8 cellular contexts compared by ENCODE assay signal in the genomic region with DNA sequence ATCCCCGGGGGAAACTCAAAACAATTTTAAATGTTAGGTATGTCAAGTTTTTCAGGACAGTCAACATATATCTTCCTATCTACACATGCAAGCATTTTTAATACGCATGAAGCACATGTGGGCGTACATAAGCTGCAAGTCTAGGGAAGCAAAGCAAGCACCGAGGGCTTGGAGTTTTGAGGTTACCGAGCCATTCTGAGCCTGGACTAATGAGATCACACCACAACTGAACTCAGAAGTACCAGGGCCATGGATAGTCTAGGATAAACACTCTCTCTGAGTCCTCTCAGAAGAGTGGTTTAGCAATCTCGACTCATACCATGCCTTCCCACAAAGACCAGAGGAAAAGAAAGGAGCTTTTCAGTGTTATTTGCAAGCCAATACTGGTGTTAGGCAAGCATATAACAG.
DNase-seq lines count a peak whose midpoint lies in the region; ATAC-seq and TF ChIP-seq lines count a peak whose summit lies in the region.

No MANE protein-coding gene starts in this region.

- H3K4me3 Mint-ChIP-seq in activated naive CD4-positive, alpha-beta T cell treated with anti-CD3 and anti-CD28 coated beads for 36 hours = peak overlapping the region; percentile 7
- H3K4me3 Mint-ChIP-seq in stimulated activated effector memory CD8-positive, alpha-beta T cell treated with anti-CD3 and anti-CD28 coated beads, Interleukin-12 subunit alpha, Interleukin-12 subunit beta, amount 100 ng/mL, for 72 hours = peak overlapping the region; percentile 47

- peaks cover 9% of the 10 kb centered on the region for H3K36me3 Mint-ChIP-seq in activated naive CD4-positive, alpha-beta T cell treated with anti-CD3 and anti-CD28 coated beads for 36 hours (ENCODE audit: low read depth)
- peaks cover 15% of the 10 kb centered on the region for H3K36me3 Mint-ChIP-seq in stimulated activated effector memory CD8-positive, alpha-beta T cell treated with anti-CD3 and anti-CD28 coated beads, Interleukin-12 subunit alpha, Interleukin-12 subunit beta, amount 100 ng/mL, for 72 hours

- no peaks in the 10 kb centered on the region for H3K36me3 ChIP-seq in H7 (replicated peaks; ENCODE audit: control insufficient read depth, insufficient read depth, low read length)

- H3K4me3 ChIP-seq in fibroblast of the aortic adventitia (ENCODE audit: low read depth, low read length) (no peak overlapping the region), H7 (ENCODE audit: insufficient read depth, low read depth, low read length) (no peak overlapping the region)

- H3K27ac Mint-ChIP-seq in activated naive CD4-positive, alpha-beta T cell treated with anti-CD3 and anti-CD28 coated beads for 36 hours = peak overlapping the region; percentile 98
- H3K27ac Mint-ChIP-seq in stimulated activated effector memory CD8-positive, alpha-beta T cell treated with anti-CD3 and anti-CD28 coated beads, Interleukin-12 subunit alpha, Interleukin-12 subunit beta, amount 100 ng/mL, for 72 hours = peak overlapping the region; percentile 81

- CTCF ChIA-PET in activated naive CD4-positive, alpha-beta T cell treated with anti-CD3 and anti-CD28 coated beads for 36 hours (lab: Charles Lee) = interaction anchor here (1.0 to 2.0 kb wide), 8 partner anchors 8 to 170 kb away, joined by 3 to 12 read pairs (median 5); no protein-coding TSS in a partner anchor

- peaks cover 4% of the 10 kb centered on the region for H3K9me3 Mint-ChIP-seq in activated naive CD4-positive, alpha-beta T cell treated with anti-CD3 and anti-CD28 coated beads for 36 hours
- peaks cover 4% of the 10 kb centered on the region for H3K9me3 Mint-ChIP-seq in stimulated activated effector memory CD8-positive, alpha-beta T cell treated with anti-CD3 and anti-CD28 coated beads, Interleukin-12 subunit alpha, Interleukin-12 subunit beta, amount 100 ng/mL, for 72 hours

- DNase-seq in activated naive CD4-positive, alpha-beta T cell treated with anti-CD3 and anti-CD28 coated beads for 36 hours = peak; percentile 42
- DNase-seq in activated naive CD4-positive, alpha-beta T cell treated with Interleukin-2 at 50 U/mL for 16 hours = no peak
- peak; percentile 39 for DNase-seq in OCI-M1 (lab: John Stamatoyannopoulos, UW)
- DNase-seq in fibroblast of the aortic adventitia (ENCODE audit: low read depth) = peak; percentile 64
- no peak for DNase-seq in stimulated activated effector memory CD8-positive, alpha-beta T cell treated with anti-CD3 and anti-CD28 coated beads, Interleukin-12 subunit alpha, Interleukin-12 subunit beta, amount 100 ng/mL, for 72 hours (ENCODE audit: low spot score in 2 of 2)
- no peak for DNase-seq in NCI-H69 (lab: John Stamatoyannopoulos, UW)
- DNase-seq in NCI-H2081 treated with DMSO at 0.1 percent for 48 hours (lab: John Stamatoyannopoulos, UW) = no peak
- no peak for DNase-seq in H7

- no peaks in the 10 kb centered on the region for H3K27me3 Mint-ChIP-seq in activated naive CD4-positive, alpha-beta T cell treated with anti-CD3 and anti-CD28 coated beads for 36 hours (ENCODE audit: low read depth)

- peaks cover 66% of the 10 kb centered on the region for H3K4me1 Mint-ChIP-seq in activated naive CD4-positive, alpha-beta T cell treated with anti-CD3 and anti-CD28 coated beads for 36 hours (ENCODE audit: low read depth)
- peaks cover 45% of the 10 kb centered on the region for H3K4me1 Mint-ChIP-seq in stimulated activated effector memory CD8-positive, alpha-beta T cell treated with anti-CD3 and anti-CD28 coated beads, Interleukin-12 subunit alpha, Interleukin-12 subunit beta, amount 100 ng/mL, for 72 hours

- no peaks in the 10 kb centered on the region for H3K27me3 ChIP-seq in H7 (ENCODE audit: control insufficient read depth, insufficient read depth, low read length)

- intact Hi-C loops in activated naive CD4-positive, alpha-beta T cell treated with anti-CD3 and anti-CD28 coated beads for 36 hours (cut with micrococcal nuclease) = loop anchor here (5.0 kb wide), 1 partner anchor 505 kb away; no protein-coding TSS in a partner anchor

- peak; percentile 80 for ATAC-seq in stimulated activated effector memory CD8-positive, alpha-beta T cell treated with anti-CD3 and anti-CD28 coated beads, Interleukin-12 subunit alpha, Interleukin-12 subunit beta, amount 100 ng/mL, for 72 hours

- TF ChIP-seq CTCF in fibroblast of the aortic adventitia (IDR thresholded peaks at IDR 0.05; ENCODE audit: insufficient read depth, low read length) = no peak

Comparison
In these comparisons a context has a peak if more than half of its experiments do, and no peak if none do; other contexts are left out.
1. DNase-seq: peak in activated naive CD4-positive, alpha-beta T cell treated with anti-CD3 and anti-CD28 coated beads for 36 hours (single experiment), OCI-M1 (single experiment) and fibroblast of the aortic adventitia (single experiment); none in activated naive CD4-positive, alpha-beta T cell treated with Interleukin-2 at 50 U/mL for 16 hours (single experiment), stimulated activated effector memory CD8-positive, alpha-beta T cell treated with anti-CD3 and anti-CD28 coated beads, Interleukin-12 subunit alpha, Interleukin-12 subunit beta, amount 100 ng/mL, for 72 hours (0 of 2), NCI-H69 (single experiment), NCI-H2081 treated with DMSO at 0.1 percent for 48 hours (single experiment) and H7 (single experiment).